ENCODE assay signal across 11 cellular contexts in the genomic region with DNA sequence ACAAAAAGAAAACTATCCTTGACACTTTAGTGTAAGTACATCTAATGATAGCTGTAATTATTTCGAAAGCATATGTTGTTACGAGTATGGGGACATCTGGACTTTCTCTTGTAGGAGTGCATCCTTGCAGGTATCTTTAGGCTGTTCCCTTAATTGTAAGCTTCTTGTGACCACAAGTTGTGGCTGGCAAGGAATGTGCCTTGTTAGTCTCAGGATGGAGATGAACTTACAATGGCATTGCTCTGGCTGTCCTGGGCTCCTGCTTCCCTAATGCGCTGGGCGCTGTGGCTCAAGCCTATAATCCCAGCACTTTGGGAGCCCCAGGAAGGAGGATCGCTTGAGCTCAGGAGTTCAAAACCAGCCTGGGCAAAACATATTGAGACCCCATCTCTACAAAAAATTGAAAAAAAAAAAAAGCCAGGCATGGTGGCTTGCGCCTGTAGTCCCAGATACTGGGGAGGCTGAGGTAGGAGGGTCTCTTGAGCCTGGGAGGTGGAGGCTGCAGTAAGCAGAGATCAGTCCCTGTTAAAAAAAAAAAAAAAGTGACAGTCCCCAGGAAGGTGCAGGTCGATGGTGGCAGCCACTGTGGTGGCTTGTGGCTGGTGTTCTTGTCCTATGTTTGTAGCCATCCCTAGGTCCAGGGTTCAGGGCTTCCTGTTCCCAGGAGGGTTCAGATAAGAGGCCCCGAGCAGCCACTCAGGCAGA. TPM values are rescaled to one million over a fixed set of nuclear protein-coding genes. Genes with fewer than 3 reads are reported as not detected.
DNase-seq lines count a peak whose midpoint lies in the region; ATAC-seq, FAIRE-seq and TF ChIP-seq lines count a peak whose summit lies in the region.
"Had no signal": no experiment of that assay in that cellular context is flagged by ENCODE, and none has a peak within 500 bp of the region (broad histone marks: within the 10 kb centered on the region; RNA-seq: fewer than 3 reads in every experiment).

No MANE protein-coding gene starts in this region.

- no peak overlapping the region for H3K27ac Mint-ChIP-seq in activated B cell treated with CpG ODN at 0.5 μM for 24 hours
- H3K27ac Mint-ChIP-seq: activated CD4-positive, alpha-beta memory T cell treated with anti-CD3 and anti-CD28 coated beads, Interleukin-2, amount 10 ng/mL, durations not matched to agents 7 days and 5 days had no signal

- CTCF ChIA-PET in activated B cell treated with CpG ODN at 0.5 μM for 24 hours (lab: Charles Lee): no interaction called here

- TF ChIP-seq CTCF in heart left ventricle (IDR thresholded peaks at IDR 0.05) (no peak), activated B cell treated with CpG ODN at 0.5 μM for 24 hours (IDR thresholded peaks at IDR 0.05) (no peak), keratinocyte (optimal IDR thresholded peaks at IDR 0.05 in 1 of 3, IDR thresholded peaks at IDR 0.05 in 1 of 3, conservative IDR thresholded peaks at IDR 0.05 in 1 of 3; ENCODE audit: extremely low read depth in 1 of 3, insufficient read depth in 2 of 3, low read length in 3 of 3) (no peak), transverse colon (IDR thresholded peaks at IDR 0.05) (no peak)

- POLR2A ChIA-PET in activated B cell treated with CpG ODN at 0.5 μM for 24 hours (lab: Charles Lee): no interaction called here

- no peaks in the 10 kb centered on the region for H4K20me1 ChIP-seq in keratinocyte (ENCODE audit: control insufficient read depth, extremely low read depth, insufficient read depth, low read length)

- no peak for FAIRE-seq in keratinocyte (lab: Jason Lieb, UNC)

- H3K27me3 ChIP-seq in heart left ventricle: no peaks in the 10 kb centered on the region
- H3K27me3 ChIP-seq in keratinocyte (ENCODE audit: control insufficient read depth, extremely low read depth, insufficient read depth, low read length): no peaks in the 10 kb centered on the region
- no peaks in the 10 kb centered on the region for H3K27me3 ChIP-seq in transverse colon

- H3K36me3 Mint-ChIP-seq in activated B cell treated with CpG ODN at 0.5 μM for 24 hours (ENCODE audit: low read depth): no peaks in the 10 kb centered on the region

- peak overlapping the region; percentile 59 for H3K4me3 Mint-ChIP-seq in activated B cell treated with CpG ODN at 0.5 μM for 24 hours

- ATAC-seq in heart left ventricle: no peak
- ATAC-seq in Right ventricle myocardium superior (ENCODE audit: poor library complexity): no peak
- no peak for ATAC-seq in activated B cell treated with CpG ODN at 0.5 μM for 24 hours (ENCODE audit: low read depth)

- peak overlapping the region; percentile 83 for H3K4me2 ChIP-seq in keratinocyte (ENCODE audit: control insufficient read depth, extremely low read depth, insufficient read depth, low read depth, low read length)

- H3K9me3 ChIP-seq in heart left ventricle (no peaks in the 10 kb centered on the region), keratinocyte (ENCODE audit: control insufficient read depth, low read depth, low read length) (no peaks in the 10 kb centered on the region), transverse colon (no peaks in the 10 kb centered on the region)
- H3K9me3 ChIP-seq: psoas muscle had no signal

- H3K27me3 Mint-ChIP-seq in activated B cell treated with CpG ODN at 0.5 μM for 24 hours: peaks cover 2% of the 10 kb centered on the region
- H3K27me3 Mint-ChIP-seq: activated CD4-positive, alpha-beta memory T cell treated with anti-CD3 and anti-CD28 coated beads, Interleukin-2, amount 10 ng/mL, durations not matched to agents 7 days and 5 days had no signal

- no peaks in the 10 kb centered on the region for H3K36me3 ChIP-seq in heart left ventricle
- H3K36me3 ChIP-seq in keratinocyte (ENCODE audit: control insufficient read depth in 2 of 2, extremely low read depth in 1 of 2, insufficient read depth in 2 of 2, low read length in 2 of 2): no peaks in the 10 kb centered on the region
- H3K36me3 ChIP-seq in transverse colon: no peaks in the 10 kb centered on the region

- no peaks in the 10 kb centered on the region for H3K79me2 ChIP-seq in keratinocyte (ENCODE audit: control insufficient read depth, insufficient read depth, low read length)

- no peak for TF ChIP-seq EP300 in transverse colon (IDR thresholded peaks at IDR 0.05; ENCODE audit: low read depth)

- intact Hi-C loops in heart left ventricle (cut with DNase I): no loop called here
- intact Hi-C loops in Right ventricle myocardium superior (cut with DNase I): no loop called here
- intact Hi-C loops in activated B cell treated with CpG ODN at 0.5 μM for 24 hours (cut with micrococcal nuclease): no loop called here
- intact Hi-C loops in transverse colon (cut with DNase I; ENCODE audit: low total_unique reads): no loop called here

- TF ChIP-seq POLR2A in heart left ventricle (IDR thresholded peaks at IDR 0.05) (no peak), transverse colon (IDR thresholded peaks at IDR 0.05) (no peak)

- dilution Hi-C loops in keratinocyte (cut with MboI; ENCODE audit: extremely low pct_ligation_motif_present, low sequenced_read_pairs): no loop called here

- H3K9ac ChIP-seq in keratinocyte (ENCODE audit: control insufficient read depth, extremely low read depth, insufficient read depth, low read length): no peak overlapping the region

- peak overlapping the region; percentile 83 for H2AFZ ChIP-seq in keratinocyte (ENCODE audit: control insufficient read depth, low read length)

- in situ Hi-C loops in transverse colon (cut with MboI; ENCODE audit: low pct_ligation_motif_present in 1 of 4, low pct_unique_long_range_greater_than_20kb in 1 of 4, low sequenced_read_pairs in 3 of 4): no loop called here

- no peaks in the 10 kb centered on the region for H3K9me1 ChIP-seq in keratinocyte (ENCODE audit: control insufficient read depth, extremely low read depth, insufficient read depth, low read length)

- peaks cover 0 to 44% (median 19%) of the 10 kb centered on the region in 12 donors for H3K4me1 ChIP-seq in heart left ventricle
- peaks cover 41% of the 10 kb centered on the region for H3K4me1 ChIP-seq in keratinocyte (ENCODE audit: control insufficient read depth, extremely low read depth, insufficient read depth, low read length)
- H3K4me1 ChIP-seq in transverse colon: peaks cover 5 to 21% (median 16%) of the 10 kb centered on the region in 4 donors
- H3K4me1 ChIP-seq: psoas muscle had no signal

- H3K27ac ChIP-seq in heart left ventricle (peak overlapping the region; percentile 47 to 83 (median 71)), keratinocyte (ENCODE audit: control insufficient read depth, insufficient read depth, low read length) (no peak overlapping the region), transverse colon (peak overlapping the region; percentile 46 to 78 (median 74))
- H3K27ac ChIP-seq: psoas muscle had no signal

- H3K4me3 ChIP-seq in heart left ventricle: peak overlapping the region in 2 of 12 donors; percentile 40 to 48
- H3K4me3 ChIP-seq in keratinocyte (ENCODE audit: control insufficient read depth in 2 of 3, extremely low read depth in 1 of 3, insufficient read depth in 2 of 3, low read depth in 1 of 3, low read length in 3 of 3): no peak overlapping the region
- H3K4me3 ChIP-seq in transverse colon: no peak overlapping the region

- H3K9me3 Mint-ChIP-seq in activated B cell treated with CpG ODN at 0.5 μM for 24 hours: no peaks in the 10 kb centered on the region
- H3K9me3 Mint-ChIP-seq: activated CD4-positive, alpha-beta memory T cell treated with anti-CD3 and anti-CD28 coated beads, Interleukin-2, amount 10 ng/mL, durations not matched to agents 7 days and 5 days had no signal

- WGBS in heart left ventricle, 4 donors: 81 to 91% (median 87%) methylated on average over 8 of the region's 8 CpGs
- WGBS in transverse colon (ENCODE audit: low coverage in 1 of 2), 2 donors: 88 to 100% methylated on average over 2 to 8 of the region's 8 CpGs

- H3K4me1 Mint-ChIP-seq in activated B cell treated with CpG ODN at 0.5 μM for 24 hours: peaks cover 8% of the 10 kb centered on the region

- DNase-seq in heart left ventricle (no peak), Right ventricle myocardium superior (no peak), activated B cell treated with CpG ODN at 0.5 μM for 24 hours (no peak), keratinocyte (ENCODE audit: low read depth, low spot score) (no peak), transverse colon (no peak), NCI-H1105 (lab: John Stamatoyannopoulos, UW) (no peak), NCI-H187 (lab: John Stamatoyannopoulos, UW) (no peak), NCI-H748 treated with DMSO at 0.1 percent for 48 hours (lab: John Stamatoyannopoulos, UW) (no peak)
- DNase-seq: NCI-H226 had no signal

RNA-seq across cellular contexts. Expression of a gene that starts 23.7 kb away (rescaled TPM):
- total RNA-seq in heart left ventricle: 10 to 100 TPM; 59.0 to 96.2 (median 78.1) TPM
- 10 to 100 TPM; 27.5 to 47.6 TPM for polyA plus RNA-seq in heart left ventricle
- total RNA-seq in Right ventricle myocardium superior: 107 TPM
- total RNA-seq in activated B cell treated with CpG ODN at 0.5 μM for 24 hours: 16.2 and 18.8 TPM in 2 replicates
- 5.8 to 7.7 TPM (median 6.6 TPM) in 3 replicates for polyA plus RNA-seq in keratinocyte
- 38.4 TPM for polyA plus RNA-seq in keratinocyte (2011; ENCODE audit: low read depth)
- 5.1 and 5.3 TPM in 2 replicates for polyA plus RNA-seq in keratinocyte (2011; cell fraction: cytosol; rRNA removed)
- 22.3 and 26.6 TPM in 2 replicates for polyA plus RNA-seq in keratinocyte (2011; cell fraction: nucleus; rRNA removed)
- 7.5 and 13.0 TPM in 2 replicates for polyA plus RNA-seq in keratinocyte (2012; ENCODE audit: low replicate concordance)
- 16.2 to 31.2 TPM (median 24.2 TPM) in 3 replicates for polyA minus RNA-seq in keratinocyte
- 5.0 TPM for polyA minus RNA-seq in keratinocyte (2011; cell fraction: cytosol; rRNA and poly(A)+ RNA removed)
- 15.7 and 23.7 TPM in 2 replicates for polyA minus RNA-seq in keratinocyte (2011; cell fraction: nucleus; rRNA and poly(A)+ RNA removed)
- total RNA-seq in transverse colon: 100 to 1,000 TPM in 1 of 4 donors, 10 to 100 TPM in 3; 31.0 to 109 (median 42.0) TPM

RNA-seq across cellular contexts. Expression of a gene that starts 57.2 kb away (rescaled TPM):
- total RNA-seq in heart left ventricle: 1 to 10 TPM; 1.1 to 9.6 (median 2.1) TPM
- 1 to 10 TPM; 1.7 to 9.6 TPM for polyA plus RNA-seq in heart left ventricle
- 2.7 TPM for total RNA-seq in Right ventricle myocardium superior
- total RNA-seq in activated B cell treated with CpG ODN at 0.5 μM for 24 hours: 2.6 and 3.1 TPM in 2 replicates
- 0.06 to 0.10 TPM (median 0.09 TPM) in 3 replicates for polyA plus RNA-seq in keratinocyte
- polyA plus RNA-seq in keratinocyte (2011; ENCODE audit: low read depth): not detected
- 0.04 and 0.06 TPM in 2 replicates for polyA plus RNA-seq in keratinocyte (2011; cell fraction: cytosol; rRNA removed)
- polyA plus RNA-seq in keratinocyte (2011; cell fraction: nucleus; rRNA removed): 0.19 and 0.20 TPM in 2 replicates
- 0.08 and 0.37 TPM in 2 replicates for polyA plus RNA-seq in keratinocyte (2012; ENCODE audit: low replicate concordance)
- polyA minus RNA-seq in keratinocyte: 0.10 TPM in 2 of 3 replicates, not detected in the other
- polyA minus RNA-seq in keratinocyte (2011; cell fraction: cytosol; rRNA and poly(A)+ RNA removed): not detected
- polyA minus RNA-seq in keratinocyte (2011; cell fraction: nucleus; rRNA and poly(A)+ RNA removed): 0.11 TPM in 1 of 2 replicates, not detected in the other
- under 1 TPM in 2 of 4 donors, not detected in 2; 0.55 to 0.79 TPM for total RNA-seq in transverse colon
